ENCODE assay signal across 8 cellular contexts in genomic region chr11:68380786-68381622, GRCh38.
DNase-seq lines count a peak whose midpoint lies in the region; ATAC-seq and TF ChIP-seq lines count a peak whose summit lies in the region.

No MANE protein-coding gene starts in this region.

- H3K9me3 ChIP-seq in OCI-LY7 (ENCODE audit: low read length) (no peaks in the 10 kb centered on the region), duodenal mucosa (ENCODE audit: control insufficient read depth in 1 of 2, low read length in 2 of 2) (no peaks in the 10 kb centered on the region), MM.1S (replicated peaks; ENCODE audit: insufficient read depth, low read length) (no peaks in the 10 kb centered on the region)

- H3K79me2 ChIP-seq in OCI-LY7 (ENCODE audit: insufficient read depth, low read depth, low read length) (no peaks in the 10 kb centered on the region), MM.1S (ENCODE audit: low read length) (no peaks in the 10 kb centered on the region)

- no peaks in the 10 kb centered on the region for H3K27me3 ChIP-seq in duodenal mucosa (ENCODE audit: control insufficient read depth in 1 of 2, insufficient read depth in 2 of 2, low read length in 2 of 2)
- H3K27me3 ChIP-seq in MM.1S (replicated peaks; ENCODE audit: insufficient read depth, low read length), result no peaks in the 10 kb centered on the region

- intact Hi-C loops in OCI-LY7 (cut with micrococcal nuclease; ENCODE audit: unreplicated experiment), result loop anchor here (5.0 kb wide), 1 partner anchor 174 kb away; no protein-coding TSS in a partner anchor

- H2AFZ ChIP-seq in OCI-LY7 (ENCODE audit: low read length), result peak overlapping the region; percentile 65; the same call in 1 of the 2 replicates
- H2AFZ ChIP-seq in MM.1S (ENCODE audit: low read length), result no peak overlapping the region

- POLR2A ChIA-PET in OCI-LY7 (lab: Charles Lee), result interaction anchor here (0.6 to 0.9 kb wide), 2 partner anchors 10 to 99 kb away, joined by 4 to 8 read pairs; no protein-coding TSS in a partner anchor

- H3K4me1 ChIP-seq in OCI-LY7 (ENCODE audit: insufficient read depth, low read length, poor library complexity, severe bottlenecking) (peaks cover 24% of the 10 kb centered on the region), duodenal mucosa (ENCODE audit: control insufficient read depth in 1 of 2, insufficient read depth in 2 of 2, low read length in 2 of 2) (peaks cover 37 to 39% of the 10 kb centered on the region in 2 donors), MM.1S (ENCODE audit: low read length) (no peaks in the 10 kb centered on the region)

- CTCF ChIA-PET in OCI-LY7 (lab: Charles Lee; ENCODE audit: unreplicated experiment), result no interaction called here

- H3K27ac ChIP-seq in OCI-LY7 (ENCODE audit: low read depth, low read length, poor library complexity, severe bottlenecking), result peak overlapping the region; percentile 28
- H3K27ac ChIP-seq in duodenal mucosa (ENCODE audit: low read depth, low read length), result peak overlapping the region; percentile 53
- no peak overlapping the region for H3K27ac ChIP-seq in MM.1S (ENCODE audit: low read length)

- BruUV-seq in OCI-LY7 (replicated peaks; lab: Mats Ljungman, UMichigan), result no TSS peak

- H3K9me2 ChIP-seq in OCI-LY7 (ENCODE audit: insufficient read depth, low read length) (no peaks in the 10 kb centered on the region), MM.1S (replicated peaks; ENCODE audit: insufficient read depth, low read length) (no peaks in the 10 kb centered on the region)

- H3K4me2 ChIP-seq in OCI-LY7 (ENCODE audit: low read length) (peak overlapping the region; percentile 58), MM.1S (ENCODE audit: low read depth, low read length) (no peak overlapping the region)

- H3K36me3 ChIP-seq in OCI-LY7 (ENCODE audit: insufficient read depth, low read length), result no peaks in the 10 kb centered on the region
- peaks cover 0 to 23% of the 10 kb centered on the region in 2 donors for H3K36me3 ChIP-seq in duodenal mucosa (ENCODE audit: control insufficient read depth in 1 of 2, insufficient read depth in 2 of 2, low read length in 2 of 2)
- H3K36me3 ChIP-seq in MM.1S (replicated peaks; ENCODE audit: insufficient read depth, low read length), result no peaks in the 10 kb centered on the region

- DNase-seq in AG08395 (ENCODE audit: low spot score) (peak; percentile 57), OCI-LY7 (ENCODE audit: low spot score) (peak; percentile 24), myocyte (ENCODE audit: low read depth) (peak; percentile 31), cortex of kidney (lab: John Stamatoyannopoulos, UW) (no peak), SW 1271 (lab: John Stamatoyannopoulos, UW) (no peak), MM.1S (no peak)

- TF ChIP-seq CTCF in OCI-LY7 (conservative IDR thresholded peaks at IDR 0.05; ENCODE audit: low read length), result peak; percentile 41; the same call in 1 of the 2 replicates
- TF ChIP-seq CTCF in MM.1S (IDR thresholded peaks at IDR 0.05; ENCODE audit: low read length), result no peak

- no peak for ATAC-seq in GM19395 (IDR thresholded peaks at IDR 0.05; ENCODE audit: unreplicated experiment)

- H3K9ac ChIP-seq in duodenal mucosa (ENCODE audit: low read depth in 1 of 2, low read length in 2 of 2) (peak overlapping the region in 1 of 2 donors; percentile 18), MM.1S (ENCODE audit: low read length) (no peak overlapping the region)

- H3K4me3 ChIP-seq in OCI-LY7 (ENCODE audit: low read depth, low read length, poor library complexity, severe bottlenecking) (peak overlapping the region; percentile 38), duodenal mucosa (ENCODE audit: low read depth in 1 of 2, low read length in 2 of 2) (peak overlapping the region; percentile 35 to 40), MM.1S (ENCODE audit: low read length) (no peak overlapping the region)

- H4K20me1 ChIP-seq in OCI-LY7 (ENCODE audit: insufficient read depth, low read length) (no peaks in the 10 kb centered on the region), MM.1S (ENCODE audit: insufficient read depth, low read length) (no peaks in the 10 kb centered on the region)

- no peaks in the 10 kb centered on the region for H3F3A ChIP-seq in MM.1S (ENCODE audit: insufficient read depth, low read length)

Comparison
In these comparisons a context has a peak if more than half of its experiments do, and no peak if none do; other contexts are left out.
1. DNase-seq: peak in AG08395 (single experiment), OCI-LY7 (single experiment) and myocyte (single experiment); none in cortex of kidney (single experiment), SW 1271 (0 of 2) and MM.1S (single experiment).